Comparison of ENCODE assay signal across 15 cellular contexts in the genomic region with DNA sequence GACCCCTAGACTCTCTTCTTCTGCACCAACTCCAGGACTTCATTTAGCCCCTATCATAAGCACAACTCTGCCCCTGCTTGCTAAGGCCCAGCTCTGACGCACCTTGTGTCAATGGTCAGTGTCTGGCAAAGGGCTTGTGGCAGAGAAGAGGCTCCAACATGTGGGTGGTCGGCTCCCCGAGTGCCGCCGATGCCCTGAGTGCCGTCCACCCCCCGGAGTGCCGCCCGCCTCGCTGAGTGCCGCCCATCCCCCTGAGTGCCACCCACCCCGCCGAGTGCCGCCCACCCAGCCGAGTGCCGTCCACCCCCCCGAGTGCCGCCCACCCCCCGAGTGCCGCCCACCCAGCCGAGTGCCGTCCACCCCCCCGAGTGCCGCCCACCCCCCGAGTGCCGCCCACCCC. TPM values are rescaled to one million over a fixed set of nuclear protein-coding genes. Genes with fewer than 3 reads are reported as not detected.
DNase-seq lines count a peak whose midpoint lies in the region; ATAC-seq and TF ChIP-seq lines count a peak whose summit lies in the region.
"Had no signal": no experiment of that assay in that cellular context is flagged by ENCODE, and none has a peak within 500 bp of the region (broad histone marks: within the 10 kb centered on the region; RNA-seq: fewer than 3 reads in every experiment).

No MANE protein-coding gene starts in this region.

- intact Hi-C loops in sigmoid colon (cut with DNase I): no loop called here

- no peak overlapping the region for H3K4me2 ChIP-seq in mesendoderm (ENCODE audit: low read length)

- H3K79me2 ChIP-seq in mesendoderm (ENCODE audit: control insufficient read depth, insufficient read depth, low read length): no peaks in the 10 kb centered on the region

- no peak overlapping the region for H2BK5ac ChIP-seq in mesendoderm (ENCODE audit: low read length)

- ATAC-seq in HG03095 (IDR thresholded peaks at IDR 0.05; ENCODE audit: unreplicated experiment) (no peak), HG02840 (IDR thresholded peaks at IDR 0.05; ENCODE audit: low FRiP score, unreplicated experiment) (no peak)

- no peak overlapping the region for H4K5ac ChIP-seq in mesendoderm (ENCODE audit: low read length)

- no peak overlapping the region for H3K9ac ChIP-seq in mesendoderm (ENCODE audit: low read length)

- TF ChIP-seq CTCF in 22Rv1 (IDR thresholded peaks at IDR 0.05): no peak
- no peak for TF ChIP-seq CTCF in VCaP (conservative IDR thresholded peaks at IDR 0.05)
- no peak for TF ChIP-seq CTCF in sigmoid colon (IDR thresholded peaks at IDR 0.05)

- TF ChIP-seq EP300 in sigmoid colon (IDR thresholded peaks at IDR 0.05): no peak

- H3K56ac ChIP-seq in mesendoderm (ENCODE audit: low read length): no peak overlapping the region

- no peak overlapping the region for H3K4ac ChIP-seq in mesendoderm (ENCODE audit: low read depth, low read length)

- no peak overlapping the region for H4K8ac ChIP-seq in mesendoderm (ENCODE audit: low read depth, low read length)

- no peak for DNase-seq in mesendoderm
- DNase-seq in sigmoid colon: no peak
- DNase-seq in NCI-H524 (lab: John Stamatoyannopoulos, UW): no peak
- DNase-seq in mesenteric fat pad (ENCODE audit: low spot score): no peak
- DNase-seq: DMS 273 treated with DMSO at 0.1 percent for 48 hours, KG1, NCI-H1436, NCI-H2029, NCI-H510A, SHP77 treated with DMSO at 0.1 percent for 48 hours had no signal

- H3K4me3 ChIP-seq in mesendoderm (ENCODE audit: low read length): no peak overlapping the region
- no peak overlapping the region for H3K4me3 ChIP-seq in sigmoid colon

- peak overlapping the region; percentile 45 for H3K23ac ChIP-seq in mesendoderm (ENCODE audit: low read length)

- no peak overlapping the region for H2BK15ac ChIP-seq in mesendoderm (replicated peaks; ENCODE audit: low read depth)

- no peak overlapping the region for H2AK5ac ChIP-seq in mesendoderm (ENCODE audit: low read length)

- no peaks in the 10 kb centered on the region for H3K9me3 ChIP-seq in sigmoid colon

- peak overlapping the region; percentile 66; the same call in 1 of the 2 replicates for H3K27ac ChIP-seq in 22Rv1
- H3K27ac ChIP-seq in VCaP: peak overlapping the region; percentile 64
- no peak overlapping the region for H3K27ac ChIP-seq in mesendoderm (ENCODE audit: low read depth, low read length)
- H3K27ac ChIP-seq in sigmoid colon: peak overlapping the region; percentile 57 to 70 (median 64)
- H3K27ac ChIP-seq: C4-2B had no signal

- WGBS in mesendoderm (ENCODE audit: extremely low coverage, insufficient coverage, low lambda C conversion rate): no CpG with 5 or more reads among the region's 26 CpGs
- WGBS in sigmoid colon, 2 donors: 90 to 94% methylated on average over 26 of the region's 26 CpGs

- TF ChIP-seq POLR2A in sigmoid colon (IDR thresholded peaks at IDR 0.05): no peak

- H3K18ac ChIP-seq in mesendoderm (ENCODE audit: low read length): no peak overlapping the region

- H3K36me3 ChIP-seq in mesendoderm (ENCODE audit: control insufficient read depth, insufficient read depth, low read length): no peaks in the 10 kb centered on the region
- H3K36me3 ChIP-seq in sigmoid colon: no peaks in the 10 kb centered on the region

- H3K4me1 ChIP-seq in mesendoderm (ENCODE audit: control insufficient read depth, low read depth, low read length): no peaks in the 10 kb centered on the region
- H3K4me1 ChIP-seq in sigmoid colon: peaks cover 0 to 49% (median 39%) of the 10 kb centered on the region in 4 donors

- no peaks in the 10 kb centered on the region for H3K79me1 ChIP-seq in mesendoderm (ENCODE audit: low read length)

- H3K27me3 ChIP-seq in mesendoderm (ENCODE audit: insufficient read depth, low read length, poor library complexity) (no peaks in the 10 kb centered on the region), sigmoid colon (no peaks in the 10 kb centered on the region)

- no peak overlapping the region for H2BK120ac ChIP-seq in mesendoderm (ENCODE audit: low read depth, low read length)

RNA-seq across cellular contexts. Expression of a gene that starts 50.3 kb away (rescaled TPM):
- 4.8 TPM for polyA plus RNA-seq in mesendoderm (2013, experiment 1 of 2)
- 4.4 TPM for polyA plus RNA-seq in mesendoderm (2013, experiment 2 of 2)
- total RNA-seq in sigmoid colon (10 to 100 TPM; 13.2 to 23.5 (median 17.1) TPM), mesenteric fat pad (23.5 TPM)
- polyA plus RNA-seq in sigmoid colon: 10 to 100 TPM; 26.5 to 52.0 (median 48.0) TPM
